In the genomic region with DNA sequence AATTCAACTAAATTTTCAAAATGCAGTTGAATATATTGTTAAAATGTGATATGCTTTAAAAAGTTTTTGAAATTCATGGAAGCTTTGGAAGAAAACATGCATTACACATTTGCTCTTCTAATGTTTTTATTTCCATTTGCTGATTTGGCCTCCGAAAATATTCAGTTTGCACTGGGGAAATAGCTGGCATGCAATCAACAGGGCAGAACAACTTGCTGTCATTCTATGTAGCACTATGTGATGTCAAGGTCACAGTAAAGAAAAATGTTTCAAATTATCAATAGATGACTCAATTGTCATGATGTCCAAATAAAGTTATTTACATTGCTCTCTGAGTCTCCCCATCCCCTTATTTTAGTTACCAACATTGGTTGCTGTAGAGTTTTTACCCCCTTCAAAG, we compare ENCODE assay signal across 26 cellular contexts.
"Had no signal": no experiment of that assay in that cellular context is flagged by ENCODE, and none has a peak within 500 bp of the region (broad histone marks: within the 10 kb centered on the region; RNA-seq: fewer than 3 reads in every experiment).

No MANE protein-coding gene starts in this region.

- ATAC-seq: gastrocnemius medialis, left ventricle myocardium superior, pancreas, sciatic nerve had no signal

- H3K27ac ChIP-seq: adrenal gland, gastrocnemius medialis, pancreas, prostate gland, transverse colon, VCaP had no signal

- DNase-seq: activated CD4-positive, alpha-beta T cell treated with anti-CD3 and anti-CD28 coated beads for 4 hours; activated CD4-positive, alpha-beta T cell treated with anti-CD3 and anti-CD28 coated beads, Interleukin-2, amount 50 U/mL, for 48 hours; activated CD8-positive, alpha-beta memory T cell treated with anti-CD3 and anti-CD28 coated beads for 24 hours; activated effector memory CD4-positive, alpha-beta T cell treated with anti-CD3 and anti-CD28 coated beads, Interleukin-2, amount 50 U/mL, for 16 hours; activated naive CD4-positive, alpha-beta T cell treated with anti-CD3 and anti-CD28 coated beads for 36 hours; activated naive CD8-positive, alpha-beta T cell treated with anti-CD3 and anti-CD28 coated beads for 36 hours; activated T-cell treated with anti-CD3 and anti-CD28 coated beads, Interleukin-2, amount 50 U/mL, for 1 hour; adrenal gland; aorta; gastrocnemius medialis; glutamatergic neuron; left ventricle myocardium superior; naive B cell; pancreas; retina; stimulated activated CD4-positive, alpha-beta T cell treated with anti-CD3 and anti-CD28 coated beads, Interleukin-15, amount 100 ng/mL, for 24 hours; stimulated activated naive CD4-positive, alpha-beta T cell treated with Interleukin-2 at 50 U/mL for 16 hours; SW 1271; T-helper 9 cell; transverse colon had no signal

- H3K4me1 ChIP-seq: adrenal gland, gastrocnemius medialis, pancreas, prostate gland, transverse colon had no signal

- H3K36me3 ChIP-seq: adrenal gland, gastrocnemius medialis, pancreas, prostate gland, transverse colon had no signal

- H3K9me3 ChIP-seq: adrenal gland, gastrocnemius medialis, pancreas, prostate gland, transverse colon had no signal

- H3K4me3 ChIP-seq: adrenal gland, gastrocnemius medialis, pancreas, prostate gland, transverse colon had no signal

- FAIRE-seq: endothelial cell of umbilical vein, islet of Langerhans, TTC549 had no signal

- H3K27me3 ChIP-seq: adrenal gland, gastrocnemius medialis, transverse colon had no signal
